In genomic region chr11:17259931-17260499, GRCh38 we compare ENCODE assay signal across 17 cellular contexts. TPM values are rescaled to one million over a fixed set of nuclear protein-coding genes. Genes with fewer than 3 reads are reported as not detected.
A peak's percentile ranks its signal among the peaks of the same experiment; 100 is the strongest.
DNase-seq lines count a peak whose midpoint lies in the region; ATAC-seq and TF ChIP-seq lines count a peak whose summit lies in the region.
"Had no signal": no experiment of that assay in that cellular context is flagged by ENCODE, and none has a peak within 500 bp of the region (broad histone marks: within the 10 kb centered on the region; RNA-seq: fewer than 3 reads in every experiment).

No MANE protein-coding gene starts in this region.

- ATAC-seq in GM21576 (IDR thresholded peaks at IDR 0.05; ENCODE audit: unreplicated experiment), result no peak

- no peak for TF ChIP-seq CTCF in cardiac fibroblast (IDR thresholded peaks at IDR 0.05; ENCODE audit: low read depth, low read length)

- H3K4me3 ChIP-seq in cardiac fibroblast (replicated peaks in 1 of 2; ENCODE audit: low read depth in 2 of 2, low read length in 2 of 2), result no peak overlapping the region
- H3K4me3 ChIP-seq: Peyer's patch, SK-N-MC had no signal

- DNase-seq in CD1c-positive myeloid dendritic cell (ENCODE audit: extremely low spot score) (peak; percentile 28), LHCN-M2 (ENCODE audit: low read depth) (peak; percentile 5), cardiac fibroblast (ENCODE audit: low read depth in 2 of 2) (peak; percentile 42), iris pigment epithelial cell (ENCODE audit: low read depth) (peak; percentile 8), NCI-H1694 treated with DMSO at 0.1 percent for 48 hours (lab: John Stamatoyannopoulos, UW) (no peak), putamen (ENCODE audit: low spot score) (no peak)
- DNase-seq: COR-L47, GF-D8, H7, KBM-7, NCI-H1436, NCI-H2081, NCI-H510A treated with DMSO at 0.1 percent for 48 hours, Peyer's patch, Right ventricle myocardium superior had no signal

RNA-seq across cellular contexts. Expression of gene NUCB2, which starts 16.5 kb away (rescaled TPM):
- total RNA-seq in LHCN-M2 (2014; rRNA removed), result 33.4 and 60.7 TPM in 2 replicates
- 52.7 TPM for polyA plus RNA-seq in LHCN-M2 (2012)

RNA-seq across cellular contexts. Expression of gene PIK3C2A, which starts 52.2 kb away (rescaled TPM):
- total RNA-seq in LHCN-M2 (2014; rRNA removed), result 23.3 and 24.9 TPM in 2 replicates
- polyA plus RNA-seq in LHCN-M2 (2012), result 5.2 TPM

Comparison
In these comparisons a context has a peak if more than half of its experiments do, and no peak if none do; other contexts are left out.
1. DNase-seq: peak in CD1c-positive myeloid dendritic cell (single experiment), LHCN-M2 (single experiment), cardiac fibroblast (2 of 2) and iris pigment epithelial cell (single experiment); none in NCI-H1694 treated with DMSO at 0.1 percent for 48 hours (single experiment) and putamen (single experiment).